Comparison of ENCODE assay signal across 8 cellular contexts in the genomic region with DNA sequence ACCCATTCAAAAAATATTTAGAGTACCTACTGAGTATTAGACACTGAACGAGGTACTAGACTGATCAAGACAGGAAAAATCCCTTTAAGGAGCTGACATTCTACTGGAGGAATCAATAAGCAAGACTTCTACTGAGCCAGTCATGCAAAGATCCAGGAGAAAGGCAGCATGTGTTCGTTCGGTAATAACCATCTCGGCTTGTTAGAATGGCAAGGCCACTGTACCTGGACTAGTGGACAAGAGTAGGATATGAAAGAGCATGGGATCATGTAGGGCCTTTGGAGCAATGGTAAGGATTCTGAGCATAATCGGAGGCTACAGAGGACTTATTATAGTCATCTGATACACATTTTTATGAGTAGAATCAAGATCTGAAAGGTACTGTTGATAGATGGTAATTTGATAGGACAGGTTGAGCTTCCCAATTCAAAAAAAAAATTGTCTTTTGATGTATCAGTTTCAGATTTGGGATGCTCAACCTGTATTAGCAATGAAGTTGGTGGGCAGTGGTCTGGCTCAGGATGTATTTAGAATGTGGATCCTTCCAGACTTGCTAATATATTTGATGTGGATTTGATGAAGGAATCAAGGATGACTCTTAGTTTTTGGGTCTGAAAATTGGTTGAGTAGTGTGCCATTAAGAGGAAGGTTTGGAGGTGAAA. TPM values are rescaled to one million over a fixed set of nuclear protein-coding genes. Genes with fewer than 3 reads are reported as not detected.
DNase-seq lines count a peak whose midpoint lies in the region; ATAC-seq lines count a peak whose summit lies in the region.

No MANE protein-coding gene starts in this region.

- H3K27me3 ChIP-seq in CD4-positive, alpha-beta memory T cell (ENCODE audit: insufficient read depth, low read length) = no peaks in the 10 kb centered on the region
- H3K27me3 ChIP-seq in HUES48 (ENCODE audit: control insufficient read depth, insufficient read depth, low read length) = no peaks in the 10 kb centered on the region
- no peaks in the 10 kb centered on the region for H3K27me3 ChIP-seq in naive thymus-derived CD4-positive, alpha-beta T cell (ENCODE audit: control insufficient read depth in 2 of 2, insufficient read depth in 2 of 2, low read length in 2 of 2)

- peak overlapping the region; percentile 16 to 100 (median 93) for H3K27ac Mint-ChIP-seq in CD4-positive, alpha-beta memory T cell
- H3K27ac Mint-ChIP-seq in activated naive CD4-positive, alpha-beta T cell treated with anti-CD3 and anti-CD28 coated beads, Interleukin-2, amount 50 U/mL, for 72 hours = peak overlapping the region; percentile 88 to 93
- H3K27ac Mint-ChIP-seq in naive thymus-derived CD4-positive, alpha-beta T cell = peak overlapping the region in 8 of 9 donors; percentile 21 to 100 (median 74)

- POLR2A ChIA-PET in CD4-positive, alpha-beta memory T cell (lab: Charles Lee; ENCODE audit: partially characterized antibody) = interaction anchor here (5.7 to 25.0 kb wide), 2 partner anchors 18 to 131 kb away, joined by 285 to 1465 read pairs; a partner anchor contains a TSS
- POLR2A ChIA-PET in naive thymus-derived CD4-positive, alpha-beta T cell (lab: Charles Lee) = interaction anchor here (1.3 to 29.6 kb wide), 3 partner anchors 10 to 135 kb away, joined by 4 to 1419 read pairs (median 207); a partner anchor contains a TSS

- peaks cover 37 to 88% (median 55%) of the 10 kb centered on the region in 4 donors for H3K4me1 Mint-ChIP-seq in CD4-positive, alpha-beta memory T cell
- H3K4me1 Mint-ChIP-seq in naive thymus-derived CD4-positive, alpha-beta T cell = peaks cover 40 to 72% (median 64%) of the 10 kb centered on the region in 7 donors

- H3K9ac ChIP-seq in HUES48 (ENCODE audit: low read depth, low read length) = no peak overlapping the region

- peak overlapping the region; percentile 94 for H3K27ac ChIP-seq in CD4-positive, alpha-beta memory T cell (ENCODE audit: low read depth, low read length)
- peak overlapping the region; percentile 100 for H3K27ac ChIP-seq in HUES48 (ENCODE audit: low read depth, low read length)
- H3K27ac ChIP-seq in naive thymus-derived CD4-positive, alpha-beta T cell (ENCODE audit: low read depth, low read length) = peak overlapping the region; percentile 96

- peaks cover 61% of the 10 kb centered on the region for H3K4me1 ChIP-seq in CD4-positive, alpha-beta memory T cell (ENCODE audit: insufficient read depth, low read length)
- peaks cover 26% of the 10 kb centered on the region for H3K4me1 ChIP-seq in HUES48 (ENCODE audit: control insufficient read depth, insufficient read depth, low read length)
- H3K4me1 ChIP-seq in naive thymus-derived CD4-positive, alpha-beta T cell (ENCODE audit: control insufficient read depth in 2 of 2, insufficient read depth in 2 of 2, low read length in 2 of 2) = peaks cover 17 to 33% of the 10 kb centered on the region in 2 donors

- peaks cover 0 to 3% (median 0%) of the 10 kb centered on the region in 8 donors for H3K9me3 Mint-ChIP-seq in CD4-positive, alpha-beta memory T cell
- H3K9me3 Mint-ChIP-seq in activated naive CD4-positive, alpha-beta T cell treated with anti-CD3 and anti-CD28 coated beads, Interleukin-2, amount 50 U/mL, for 72 hours = peaks cover 3 to 4% of the 10 kb centered on the region in 2 donors
- peaks cover 0 to 12% (median 0%) of the 10 kb centered on the region in 11 donors for H3K9me3 Mint-ChIP-seq in naive thymus-derived CD4-positive, alpha-beta T cell

- DNase-seq in CD4-positive, alpha-beta memory T cell = no peak
- DNase-seq in activated naive CD4-positive, alpha-beta T cell treated with anti-CD3 and anti-CD28 coated beads, Interleukin-2, amount 50 U/mL, for 72 hours (ENCODE audit: low spot score in 2 of 2) = no peak
- no peak for DNase-seq in naive thymus-derived CD4-positive, alpha-beta T cell
- DNase-seq in HuH-7 (ENCODE audit: low spot score) = no peak
- no peak for DNase-seq in NCI-H187 (lab: John Stamatoyannopoulos, UW)
- no peak for DNase-seq in amniotic stem cell (lab: John Stamatoyannopoulos, UW)

- H3K36me3 Mint-ChIP-seq in CD4-positive, alpha-beta memory T cell = peaks cover 41 to 61% of the 10 kb centered on the region in 2 donors
- peaks cover 18 to 30% of the 10 kb centered on the region in 2 donors for H3K36me3 Mint-ChIP-seq in activated naive CD4-positive, alpha-beta T cell treated with anti-CD3 and anti-CD28 coated beads, Interleukin-2, amount 50 U/mL, for 72 hours
- peaks cover 0 to 48% (median 25%) of the 10 kb centered on the region in 5 donors for H3K36me3 Mint-ChIP-seq in naive thymus-derived CD4-positive, alpha-beta T cell

- no peaks in the 10 kb centered on the region for H3K9me3 ChIP-seq in CD4-positive, alpha-beta memory T cell (ENCODE audit: control insufficient read depth in 1 of 2, low read length in 2 of 2)
- no peaks in the 10 kb centered on the region for H3K9me3 ChIP-seq in HUES48 (ENCODE audit: control insufficient read depth, insufficient read depth, low read length)
- H3K9me3 ChIP-seq in naive thymus-derived CD4-positive, alpha-beta T cell (ENCODE audit: control insufficient read depth in 2 of 3, low read length in 3 of 3) = no peaks in the 10 kb centered on the region

- H3K36me3 ChIP-seq in CD4-positive, alpha-beta memory T cell (ENCODE audit: insufficient read depth, low read length) = peaks cover 19% of the 10 kb centered on the region
- H3K36me3 ChIP-seq in HUES48 (ENCODE audit: control insufficient read depth, insufficient read depth, low read length) = peaks cover 38% of the 10 kb centered on the region
- peaks cover 6 to 29% (median 10%) of the 10 kb centered on the region in 3 experiments for H3K36me3 ChIP-seq in naive thymus-derived CD4-positive, alpha-beta T cell (ENCODE audit: control insufficient read depth in 2 of 3, insufficient read depth in 3 of 3, low read length in 3 of 3)

- intact Hi-C loops in CD4-positive, alpha-beta memory T cell (cut with micrococcal nuclease) = loop anchor here (1.0 kb wide), 1 partner anchor 8 kb away; no protein-coding TSS in a partner anchor
- intact Hi-C loops in naive thymus-derived CD4-positive, alpha-beta T cell (cut with micrococcal nuclease) = loop anchor here (1.0 to 10.0 kb wide), 5 partner anchors 11 to 1583 kb away; a partner anchor contains a TSS

- H3K4me3 ChIP-seq in CD4-positive, alpha-beta memory T cell (ENCODE audit: low read length in 2 of 2) = no peak overlapping the region
- H3K4me3 ChIP-seq in HUES48 (ENCODE audit: low read depth, low read length) = peak overlapping the region; percentile 96
- H3K4me3 ChIP-seq in naive thymus-derived CD4-positive, alpha-beta T cell (ENCODE audit: low read length) = no peak overlapping the region

- no peak for ATAC-seq in activated naive CD4-positive, alpha-beta T cell treated with anti-CD3 and anti-CD28 coated beads, Interleukin-2, amount 50 U/mL, for 72 hours
- no peak for ATAC-seq in naive thymus-derived CD4-positive, alpha-beta T cell
- ATAC-seq in HG03095 (IDR thresholded peaks at IDR 0.05; ENCODE audit: unreplicated experiment) = no peak

- CTCF ChIA-PET in CD4-positive, alpha-beta memory T cell (lab: Charles Lee; ENCODE audit: partially characterized antibody) = interaction anchor here (0.9 to 8.4 kb wide), 7 partner anchors 10 to 234 kb away, joined by 4 to 97 read pairs (median 7); a partner anchor contains a TSS
- CTCF ChIA-PET in naive thymus-derived CD4-positive, alpha-beta T cell (lab: Charles Lee) = interaction anchor here (1.6 to 8.1 kb wide), 3 partner anchors 10 to 204 kb away, joined by 3 to 83 read pairs (median 10); a partner anchor contains a TSS

- peak overlapping the region in 5 of 8 donors; percentile 14 to 97 (median 86) for H3K4me3 Mint-ChIP-seq in CD4-positive, alpha-beta memory T cell
- peak overlapping the region; percentile 2 to 100 (median 38) for H3K4me3 Mint-ChIP-seq in naive thymus-derived CD4-positive, alpha-beta T cell

- no peaks in the 10 kb centered on the region for H3K27me3 Mint-ChIP-seq in CD4-positive, alpha-beta memory T cell
- H3K27me3 Mint-ChIP-seq in naive thymus-derived CD4-positive, alpha-beta T cell = no peaks in the 10 kb centered on the region

RNA-seq across cellular contexts. Expression of a gene that starts 2.3 kb away (rescaled TPM):
- 10 to 100 TPM; 31.3 to 32.9 TPM for total RNA-seq in CD4-positive, alpha-beta memory T cell
- 10 to 100 TPM; 42.8 to 65.7 TPM for polyA plus RNA-seq in CD4-positive, alpha-beta memory T cell
- total RNA-seq in activated naive CD4-positive, alpha-beta T cell treated with anti-CD3 and anti-CD28 coated beads, Interleukin-2, amount 50 U/mL, for 72 hours = 10 to 100 TPM; 23.5 to 28.1 TPM
- total RNA-seq in naive thymus-derived CD4-positive, alpha-beta T cell = 10 to 100 TPM; 23.5 to 31.0 (median 27.8) TPM
- 10 to 100 TPM; 17.1 to 43.7 TPM for polyA plus RNA-seq in naive thymus-derived CD4-positive, alpha-beta T cell

RNA-seq across cellular contexts. Expression of a gene that starts 26.6 kb away (rescaled TPM):
- total RNA-seq in CD4-positive, alpha-beta memory T cell = 100 to 1,000 TPM; 370 to 385 TPM
- 100 to 1,000 TPM; 126 to 357 TPM for polyA plus RNA-seq in CD4-positive, alpha-beta memory T cell
- 100 to 1,000 TPM; 304 to 406 TPM for total RNA-seq in activated naive CD4-positive, alpha-beta T cell treated with anti-CD3 and anti-CD28 coated beads, Interleukin-2, amount 50 U/mL, for 72 hours
- total RNA-seq in naive thymus-derived CD4-positive, alpha-beta T cell = 100 to 1,000 TPM; 378 to 509 (median 428) TPM
- 100 to 1,000 TPM; 282 to 474 TPM for polyA plus RNA-seq in naive thymus-derived CD4-positive, alpha-beta T cell
